In the genomic region with DNA sequence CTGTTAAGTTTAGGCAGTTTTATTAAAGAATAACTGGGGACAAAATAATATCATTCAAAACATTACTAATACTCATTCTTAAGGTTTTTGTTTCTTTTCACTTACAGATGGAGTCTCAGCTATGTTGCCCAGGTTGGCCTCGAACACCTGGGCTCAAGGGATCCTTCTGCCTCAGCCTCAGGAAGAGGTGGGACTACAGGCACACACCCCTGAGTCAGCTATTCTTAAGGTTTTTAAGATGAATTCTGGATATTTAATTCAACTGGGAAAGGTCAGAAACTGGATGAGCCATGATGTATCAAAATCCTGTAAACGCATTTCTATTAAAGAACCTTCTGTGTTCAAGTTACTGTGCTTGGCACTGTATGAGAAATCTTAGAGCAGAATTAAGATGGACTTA, we compare ENCODE assay signal across 1 cellular context.
A peak's percentile ranks its signal among the peaks of the same experiment; 100 is the strongest.
TF ChIP-seq lines count a peak whose summit lies in the region.

No MANE protein-coding gene starts in this region.

TF ChIP-seq in H1, 55 proteins besides CTCF, POLR2A, EP300 and RAD21:
- TF ChIP-seq, protein P1, sequence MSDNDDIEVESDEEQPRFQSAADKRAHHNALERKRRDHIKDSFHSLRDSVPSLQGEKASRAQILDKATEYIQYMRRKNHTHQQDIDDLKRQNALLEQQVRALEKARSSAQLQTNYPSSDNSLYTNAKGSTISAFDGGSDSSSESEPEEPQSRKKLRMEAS (IDR thresholded peaks at IDR 0.05): no peak
- TF ChIP-seq MAFK (IDR thresholded peaks at IDR 0.05; ENCODE audit: low read depth, low read length): 0 out of 2 replicates have a peak, but pooled peaks have one; percentile 13
